21 cellular contexts compared by ENCODE assay signal in the genomic region with DNA sequence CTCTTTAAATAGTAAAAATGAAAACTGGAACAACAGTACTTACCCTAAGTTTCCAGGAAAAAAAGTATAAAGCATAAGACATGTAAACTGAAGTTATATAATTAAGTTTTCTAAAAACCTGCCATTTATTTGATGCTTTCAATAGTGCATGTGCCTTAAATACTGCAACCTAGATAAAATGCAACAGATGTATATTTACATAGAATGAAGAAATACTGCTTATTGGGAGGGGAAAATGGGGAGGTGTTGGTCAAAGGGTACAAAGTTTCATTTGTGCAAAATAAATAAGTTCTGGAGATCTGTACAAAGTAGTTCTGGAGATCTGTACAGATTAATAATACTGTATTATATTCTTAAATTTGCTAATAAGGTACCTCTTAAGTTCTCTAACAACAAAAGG.
DNase-seq lines count a peak whose midpoint lies in the region; ATAC-seq, FAIRE-seq and TF ChIP-seq lines count a peak whose summit lies in the region.
"Had no signal": no experiment of that assay in that cellular context is flagged by ENCODE, and none has a peak within 500 bp of the region (broad histone marks: within the 10 kb centered on the region; RNA-seq: fewer than 3 reads in every experiment).

No MANE protein-coding gene starts in this region.

- H3K4me1 Mint-ChIP-seq in Caco-2 (ENCODE audit: low read depth, unreplicated experiment) = peaks cover 6% of the 10 kb centered on the region
- H3K4me1 Mint-ChIP-seq: B cell, GM23338, H9 had no signal

- no peak for ATAC-seq in HG02642 (IDR thresholded peaks at IDR 0.05; ENCODE audit: poor library complexity, unreplicated experiment)
- ATAC-seq: CD8-positive, alpha-beta T cell; GM12878; GM23338; HCT116 had no signal

- H3K79me2 ChIP-seq in KMS-11 (ENCODE audit: insufficient read depth, low read depth) = peaks cover 39% of the 10 kb centered on the region

- CTCF ChIA-PET in Caco-2 (lab: Charles Lee) = no interaction called here

- H3K9me3 Mint-ChIP-seq in Caco-2 (ENCODE audit: unreplicated experiment) = no peaks in the 10 kb centered on the region
- H3K9me3 Mint-ChIP-seq: CD4-positive, CD25-positive, alpha-beta regulatory T cell; CD8-positive, alpha-beta T cell; GM23338; H9 had no signal

- POLR2A ChIA-PET in Caco-2 (lab: Charles Lee) = no interaction called here

- H3K9me3 ChIP-seq in liver (ENCODE audit: control insufficient read depth in 4 of 4, low read length in 3 of 4) (no peaks in the 10 kb centered on the region), Caco-2 (no peaks in the 10 kb centered on the region)
- H3K9me3 ChIP-seq: BLaER1 had no signal

- DNase-seq in kidney tubule cell (ENCODE audit: low spot score) = no peak
- no peak for DNase-seq in Caco-2
- DNase-seq: CD4-positive, CD25-positive, alpha-beta regulatory T cell; CD8-positive, alpha-beta T cell; DMS 273 treated with DMSO at 0.1 percent for 48 hours; DMS79; EL; GDM1; H9 had no signal

- H2AFZ ChIP-seq in KMS-11 (ENCODE audit: low read depth) = no peak overlapping the region
- H2AFZ ChIP-seq: GM23338 had no signal

- no peaks in the 10 kb centered on the region for H3K36me3 ChIP-seq in KMS-11 (ENCODE audit: insufficient read depth)
- peaks cover 0 to 5% (median 2%) of the 10 kb centered on the region in 4 donors for H3K36me3 ChIP-seq in liver (ENCODE audit: control insufficient read depth in 4 of 4, insufficient read depth in 3 of 4, low read depth in 1 of 4, low read length in 3 of 4)
- no peaks in the 10 kb centered on the region for H3K36me3 ChIP-seq in Caco-2 (ENCODE audit: control insufficient read depth, insufficient read depth, low read length)

- H3K27me3 ChIP-seq in KMS-11 (ENCODE audit: insufficient read depth, low read depth) = no peaks in the 10 kb centered on the region
- H3K27me3 ChIP-seq in liver (ENCODE audit: control insufficient read depth in 4 of 4, insufficient read depth in 4 of 4, low read length in 3 of 4) = no peaks in the 10 kb centered on the region
- no peaks in the 10 kb centered on the region for H3K27me3 ChIP-seq in Caco-2 (replicated peaks; ENCODE audit: control insufficient read depth, insufficient read depth, low read length)
- H3K27me3 ChIP-seq: BLaER1 had no signal

- H3K4me2 ChIP-seq in KMS-11 = peak overlapping the region; percentile 96
- H3K4me2 ChIP-seq: BLaER1, GM23338 had no signal

- H3K4me1 ChIP-seq in KMS-11 (ENCODE audit: low read depth, poor library complexity, severe bottlenecking) = peaks cover 79% of the 10 kb centered on the region
- peaks cover 0 to 24% (median 16%) of the 10 kb centered on the region in 4 donors for H3K4me1 ChIP-seq in liver (ENCODE audit: control insufficient read depth in 4 of 4, insufficient read depth in 4 of 4, low read length in 3 of 4)
- peaks cover 3% of the 10 kb centered on the region; the same call in 1 of the 2 replicates for H3K4me1 ChIP-seq in Caco-2

- no peak overlapping the region for H3K4me3 Mint-ChIP-seq in Caco-2 (ENCODE audit: unreplicated experiment)
- H3K4me3 Mint-ChIP-seq: B cell; CD4-positive, CD25-positive, alpha-beta regulatory T cell; CD8-positive, alpha-beta T cell; GM23338; H9 had no signal

- TF ChIP-seq CTCF in KMS-11 (conservative IDR thresholded peaks at IDR 0.05; ENCODE audit: low read depth, low read length) (no peak), liver (IDR thresholded peaks at IDR 0.05; ENCODE audit: low read depth, low read length, missing input control) (no peak), Caco-2 (IDR thresholded peaks at IDR 0.05; ENCODE audit: insufficient read depth in 1 of 2, low read depth in 1 of 2, low read length in 1 of 2, severe bottlenecking in 1 of 2, unreplicated experiment in 1 of 2) (no peak)

- no peaks in the 10 kb centered on the region for H3K27me3 Mint-ChIP-seq in Caco-2 (ENCODE audit: insufficient read depth, unreplicated experiment)
- H3K27me3 Mint-ChIP-seq: B cell; CD4-positive, CD25-positive, alpha-beta regulatory T cell had no signal

- no peak overlapping the region for H3K9ac ChIP-seq in KMS-11
- H3K9ac ChIP-seq in liver (ENCODE audit: low read depth in 1 of 2, low read length in 2 of 2) = no peak overlapping the region
- H3K9ac ChIP-seq: BLaER1 had no signal

- H3K36me3 Mint-ChIP-seq in Caco-2 (ENCODE audit: insufficient read depth, unreplicated experiment) = peaks cover 29% of the 10 kb centered on the region

- H4K20me1 ChIP-seq in KMS-11 (ENCODE audit: insufficient read depth) = no peaks in the 10 kb centered on the region
- H4K20me1 ChIP-seq: BLaER1 had no signal

- peak in 1 of 2 donors; percentile 27 for TF ChIP-seq RAD21 in liver (IDR thresholded peaks at IDR 0.05)

- intact Hi-C loops in Caco-2 (cut with micrococcal nuclease; ENCODE audit: unreplicated experiment) = no loop called here

- H3K27ac ChIP-seq in KMS-11 (no peak overlapping the region; the same call in 1 of the 2 replicates), liver (ENCODE audit: low read depth in 1 of 2, low read length in 2 of 2) (no peak overlapping the region)
- H3K27ac ChIP-seq: 22Rv1, BLaER1, C4-2B had no signal

- peak; percentile 24 for FAIRE-seq in islet of Langerhans (lab: Jason Lieb, UNC)
- FAIRE-seq: D721Med, GM12878 had no signal

- H3K27ac Mint-ChIP-seq in Caco-2 (ENCODE audit: unreplicated experiment) = no peak overlapping the region
- H3K27ac Mint-ChIP-seq: B cell; CD4-positive, CD25-positive, alpha-beta regulatory T cell; CD8-positive, alpha-beta T cell; GM23338 had no signal

- BruUV-seq in Caco-2 (replicated peaks; lab: Mats Ljungman, UMichigan) = no TSS peak

- H3K4me3 ChIP-seq in KMS-11 (IDR thresholded peaks at IDR 0.05; ENCODE audit: insufficient read depth, low read depth, low read length) (no peak overlapping the region), liver (ENCODE audit: low read depth in 1 of 3, low read length in 3 of 3) (no peak overlapping the region), Caco-2 (ENCODE audit: low read depth, low read length) (no peak overlapping the region)
- H3K4me3 ChIP-seq: BLaER1, GM12878, GM23338 had no signal

TF ChIP-seq in liver, 16 proteins besides CTCF, POLR2A, EP300 and RAD21 (continues in another document):
- no peak for TF ChIP-seq TAF1 (conservative IDR thresholded peaks at IDR 0.05)
- TF ChIP-seq JUND (IDR thresholded peaks at IDR 0.05) = peak in 1 of 2 donors; percentile 29
- TF ChIP-seq, protein P1, sequence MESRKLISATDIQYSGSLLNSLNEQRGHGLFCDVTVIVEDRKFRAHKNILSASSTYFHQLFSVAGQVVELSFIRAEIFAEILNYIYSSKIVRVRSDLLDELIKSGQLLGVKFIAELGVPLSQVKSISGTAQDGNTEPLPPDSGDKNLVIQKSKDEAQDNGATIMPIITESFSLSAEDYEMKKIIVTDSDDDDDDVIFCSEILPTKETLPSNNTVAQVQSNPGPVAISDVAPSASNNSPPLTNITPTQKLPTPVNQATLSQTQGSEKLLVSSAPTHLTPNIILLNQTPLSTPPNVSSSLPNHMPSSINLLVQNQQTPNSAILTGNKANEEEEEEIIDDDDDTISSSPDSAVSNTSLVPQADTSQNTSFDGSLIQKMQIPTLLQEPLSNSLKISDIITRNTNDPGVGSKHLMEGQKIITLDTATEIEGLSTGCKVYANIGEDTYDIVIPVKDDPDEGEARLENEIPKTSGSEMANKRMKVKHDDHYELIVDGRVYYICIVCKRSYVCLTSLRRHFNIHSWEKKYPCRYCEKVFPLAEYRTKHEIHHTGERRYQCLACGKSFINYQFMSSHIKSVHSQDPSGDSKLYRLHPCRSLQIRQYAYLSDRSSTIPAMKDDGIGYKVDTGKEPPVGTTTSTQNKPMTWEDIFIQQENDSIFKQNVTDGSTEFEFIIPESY (IDR thresholded peaks at IDR 0.05) = peak; percentile 34
- TF ChIP-seq NR2F2 (IDR thresholded peaks at IDR 0.05) = no peak
- TF ChIP-seq FOXA2 (IDR thresholded peaks at IDR 0.05) = peak; percentile 77
- TF ChIP-seq HNF4G (IDR thresholded peaks at IDR 0.05) = peak; percentile 42
- TF ChIP-seq SP1 (IDR thresholded peaks at IDR 0.05) = peak; percentile 57
- peak; percentile 41 to 73 for TF ChIP-seq RXRA (IDR thresholded peaks at IDR 0.05)
- no peak for TF ChIP-seq GABPA (IDR thresholded peaks at IDR 0.05 in 1 of 2, conservative IDR thresholded peaks at IDR 0.05 in 1 of 2)
- TF ChIP-seq HNF4A (conservative IDR thresholded peaks at IDR 0.05) = peak; percentile 82 to 88
- TF ChIP-seq FOXA1 (IDR thresholded peaks at IDR 0.05) = peak; percentile 44
- TF ChIP-seq REST (IDR thresholded peaks at IDR 0.05) = no peak
- no peak for TF ChIP-seq EGR1 (IDR thresholded peaks at IDR 0.05; ENCODE audit: low read depth in 2 of 2)
- TF ChIP-seq YY1 (IDR thresholded peaks at IDR 0.05) = peak; percentile 59
- no peak for TF ChIP-seq ATF3 (IDR thresholded peaks at IDR 0.05)
